Comparison of ENCODE assay signal across 8 cellular contexts in genomic region chr19:3984908-3985642, GRCh38. TPM values are rescaled to one million over a fixed set of nuclear protein-coding genes. Genes with fewer than 3 reads are reported as not detected.
DNase-seq lines count a peak whose midpoint lies in the region; ATAC-seq and TF ChIP-seq lines count a peak whose summit lies in the region.

Gene EEF2, minus strand, starts transcription at chr19:3985463. Its CDS starts 83 bp downstream, at chr19:3985380.

- intact Hi-C loops in spleen (cut with DNase I; ENCODE audit: low total_unique reads) = loop anchor here (5.0 kb wide), 1 partner anchor 152 kb away; no protein-coding TSS in a partner anchor

- no peaks in the 10 kb centered on the region for H3K9me3 ChIP-seq in spleen

- TF ChIP-seq POLR2A in spleen (IDR thresholded peaks at IDR 0.05) = peak; percentile 84 to 98 (median 98)

- peaks cover 42 to 93% (median 79%) of the 10 kb centered on the region in 6 donors for H3K4me1 ChIP-seq in spleen

- peaks cover 9 to 44% (median 43%) of the 10 kb centered on the region in 6 donors for H3K36me3 ChIP-seq in spleen

- 0 to 1% (median 0%) methylated on average over 26 to 80 of the region's 80 CpGs for WGBS in spleen, 5 donors

- TF ChIP-seq CTCF in GM12875 (IDR thresholded peaks at IDR 0.05; ENCODE audit: borderline replicate concordance, insufficient read depth, low read depth, low read length) (no peak), cardiac fibroblast (IDR thresholded peaks at IDR 0.05; ENCODE audit: low read depth, low read length) (no peak), spleen (IDR thresholded peaks at IDR 0.05 in 8 of 11, conservative IDR thresholded peaks at IDR 0.05 in 3 of 11) (peak in 2 of 11 experiments; percentile 2 to 19)

- H3K4me3 ChIP-seq in GM12875 (ENCODE audit: low read depth, low read length) = peak within 1 kb of the TSS; percentile 97
- H3K4me3 ChIP-seq in cardiac fibroblast (replicated peaks in 1 of 2; ENCODE audit: low read depth in 2 of 2, low read length in 2 of 2) = peak within 1 kb of the TSS; percentile 68 to 95
- peak within 1 kb of the TSS; percentile 70 to 90 (median 80) for H3K4me3 ChIP-seq in spleen

- ATAC-seq in HG03039 (IDR thresholded peaks at IDR 0.05; ENCODE audit: unreplicated experiment) = peak; percentile 48
- no peak for ATAC-seq in HG03159 (IDR thresholded peaks at IDR 0.05; ENCODE audit: unreplicated experiment)

- DNase-seq in NCI-H2227 treated with DMSO at 0.1 percent for 48 hours (lab: John Stamatoyannopoulos, UW) (peak; percentile 82), cardiac fibroblast (ENCODE audit: low read depth in 2 of 2) (peak; percentile 91 to 95), inferior parietal cortex (ENCODE audit: extremely low spot score) (peak; percentile 94), spleen (peak; percentile 96)
- DNase-seq in activated CD4-positive, CD25-positive, alpha-beta regulatory T cell treated with anti-CD3 and anti-CD28 coated beads, Interleukin-2, amount 50 U/mL, for 16 hours (ENCODE audit: low read depth, low spot score) = peak; percentile 87

- no peaks in the 10 kb centered on the region for H3K27me3 ChIP-seq in spleen (replicated peaks in 1 of 7)

- peak within 1 kb of the TSS; percentile 90 to 98 (median 94) for H3K27ac ChIP-seq in spleen

RNA-seq across cellular contexts. Expression of gene EEF2, which starts in this region (rescaled TPM):
- total RNA-seq in spleen = 1,000 to 10,000 TPM; 1,078 to 1,961 (median 1,406) TPM
- polyA plus RNA-seq in spleen = 1,000 to 10,000 TPM in 1 of 3 donors, 100 to 1,000 TPM in 2; 565 to 1,281 (median 624) TPM
